1 cellular context compared by ENCODE assay signal in the genomic region with DNA sequence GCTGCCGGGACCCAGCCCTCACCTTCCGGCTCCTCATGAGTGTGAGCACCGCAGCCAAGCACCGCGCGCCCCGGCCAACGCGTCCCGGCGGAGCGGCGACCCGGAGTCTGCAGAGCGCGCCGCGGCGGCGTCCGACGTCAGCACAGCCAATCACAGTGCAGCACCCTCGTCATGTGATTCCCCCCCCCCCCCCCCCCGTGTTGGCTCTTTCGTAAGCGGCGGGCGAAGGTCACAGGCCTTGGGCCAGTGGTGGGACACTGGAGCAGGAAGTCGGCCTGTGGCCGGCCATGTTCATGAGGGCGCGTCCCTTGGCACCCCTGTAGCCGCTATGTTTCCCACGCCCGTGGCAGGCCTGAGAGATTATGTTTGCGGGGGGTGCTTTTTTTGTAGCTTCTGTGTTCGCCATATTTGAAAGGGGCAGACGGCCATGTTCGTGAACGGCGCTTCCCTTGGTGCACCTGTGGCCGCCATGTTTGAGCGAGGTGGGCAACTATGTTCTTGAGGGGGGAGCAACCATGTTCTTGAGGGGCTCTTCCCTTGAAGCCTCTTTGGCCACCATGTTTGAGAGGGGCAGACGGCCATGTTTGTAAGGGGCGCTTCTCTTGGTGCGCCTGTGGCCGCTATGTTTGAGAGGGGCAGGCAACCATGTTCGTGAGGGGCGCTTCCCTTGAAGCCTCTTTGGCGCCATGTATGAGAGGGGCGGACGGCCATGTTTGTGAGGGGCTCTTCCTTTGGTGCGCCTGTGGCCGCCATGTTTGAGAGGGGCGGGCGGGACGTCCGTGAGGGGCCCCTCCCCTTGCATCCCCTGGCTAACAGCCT.
TF ChIP-seq lines count a peak whose summit lies in the region.

A gene (minus strand): TSS at position 123 of the 819 bp plus-strand sequence. CDS start 86 bp downstream, at position 37.

TF ChIP-seq in K562, 482 proteins besides CTCF, POLR2A, EP300 and RAD21 (continued from another document and continues in another):
- TF ChIP-seq, protein P1, sequence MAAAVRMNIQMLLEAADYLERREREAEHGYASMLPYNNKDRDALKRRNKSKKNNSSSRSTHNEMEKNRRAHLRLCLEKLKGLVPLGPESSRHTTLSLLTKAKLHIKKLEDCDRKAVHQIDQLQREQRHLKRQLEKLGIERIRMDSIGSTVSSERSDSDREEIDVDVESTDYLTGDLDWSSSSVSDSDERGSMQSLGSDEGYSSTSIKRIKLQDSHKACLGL (CRISPR knock-in tag; IDR thresholded peaks at IDR 0.05; ENCODE audit: borderline replicate concordance, poor library complexity, severe bottlenecking): peak; percentile 43
- TF ChIP-seq SAFB (IDR thresholded peaks at IDR 0.05; ENCODE audit: borderline replicate concordance, low read depth, low read length) (0 out of 2 replicates have a peak, but pooled peaks have one; percentile 57), CBFA2T3 (IDR thresholded peaks at IDR 0.05) (no peak), GTF2A2 (tag; IDR thresholded peaks at IDR 0.05) (no peak), PTBP1 (IDR thresholded peaks at IDR 0.05; ENCODE audit: low read depth, low read length) (no peak), BACH1 (tag; IDR thresholded peaks at IDR 0.05) (peak; percentile 92), FUS (optimal IDR thresholded peaks at IDR 0.05; ENCODE audit: low read depth, low read length) (peak; percentile 78), FOXA3 (CRISPR knock-in tag; conservative IDR thresholded peaks at IDR 0.05 in 1 of 2, IDR thresholded peaks at IDR 0.05 in 1 of 2) (peak in 1 of 2 experiments; percentile 19; a peak in 1 of 4 replicates), BCL6 (CRISPR knock-in tag; IDR thresholded peaks at IDR 0.05) (peak; percentile 76; the same call in 1 of the 2 replicates), CEBPB (tag; IDR thresholded peaks at IDR 0.05) (peak; percentile 98), ZNF143 (CRISPR knock-in tag; IDR thresholded peaks at IDR 0.05) (peak; percentile 62), DMBX1 (CRISPR knock-in tag; IDR thresholded peaks at IDR 0.05; ENCODE audit: borderline replicate concordance) (peak; percentile 96), FOXJ3 (CRISPR knock-in tag; IDR thresholded peaks at IDR 0.05) (no peak), TAL1 (IDR thresholded peaks at IDR 0.05) (no peak), RNF2 (IDR thresholded peaks at IDR 0.05) (no peak; the same call in 1 of the 2 replicates), SOX6 (IDR thresholded peaks at IDR 0.05) (peak; percentile 15; the same call in 1 of the 2 replicates), POLR2H (tag; IDR thresholded peaks at IDR 0.05; ENCODE audit: low read depth) (peak; percentile 79), FOS (IDR thresholded peaks at IDR 0.05; ENCODE audit: extremely low read depth, insufficient read length) (peak; percentile 45), U2AF2 (optimal IDR thresholded peaks at IDR 0.05; ENCODE audit: low read depth, low read length) (no peak), TOE1 (IDR thresholded peaks at IDR 0.05; ENCODE audit: borderline replicate concordance) (peak; percentile 83; the same call in 1 of the 2 replicates), TOE1 (CRISPR knock-in tag; IDR thresholded peaks at IDR 0.05; ENCODE audit: borderline replicate concordance, low read depth) (no peak), HDAC8 (tag; IDR thresholded peaks at IDR 0.05) (peak; percentile 92), POLR2G (IDR thresholded peaks at IDR 0.05; ENCODE audit: low read depth, low read length) (peak; percentile 93), NBN (IDR thresholded peaks at IDR 0.05; ENCODE audit: low read depth) (no peak), ZNF174 (CRISPR knock-in tag; IDR thresholded peaks at IDR 0.05) (no peak), DIDO1 (tag; IDR thresholded peaks at IDR 0.05; ENCODE audit: low read depth) (peak; percentile 87), LEF1 (IDR thresholded peaks at IDR 0.05) (no peak), BRD9 (IDR thresholded peaks at IDR 0.05; ENCODE audit: low read depth, partially characterized antibody) (peak; percentile 67), FOXJ2 (tag; IDR thresholded peaks at IDR 0.05) (peak; percentile 94), ZNF347 (CRISPR knock-in tag; IDR thresholded peaks at IDR 0.05; ENCODE audit: low read depth) (no peak), RAD51 (IDR thresholded peaks at IDR 0.05; ENCODE audit: borderline replicate concordance, low read depth) (peak; percentile 85), CBFA2T2 (conservative IDR thresholded peaks at IDR 0.05) (peak; percentile 16), CREB1 (IDR thresholded peaks at IDR 0.05) (peak; percentile 83), CREB1 (CRISPR knock-in tag; IDR thresholded peaks at IDR 0.05) (peak; percentile 75; the same call in 1 of the 2 replicates), GABPB1 (CRISPR knock-in tag; IDR thresholded peaks at IDR 0.05) (peak; percentile 74), PHF20 (IDR thresholded peaks at IDR 0.05; ENCODE audit: partially characterized antibody) (peak; percentile 64), TCF3 (CRISPR knock-in tag; IDR thresholded peaks at IDR 0.05) (no peak; the same call in 1 of the 2 replicates)
- TF ChIP-seq, protein P2, sequence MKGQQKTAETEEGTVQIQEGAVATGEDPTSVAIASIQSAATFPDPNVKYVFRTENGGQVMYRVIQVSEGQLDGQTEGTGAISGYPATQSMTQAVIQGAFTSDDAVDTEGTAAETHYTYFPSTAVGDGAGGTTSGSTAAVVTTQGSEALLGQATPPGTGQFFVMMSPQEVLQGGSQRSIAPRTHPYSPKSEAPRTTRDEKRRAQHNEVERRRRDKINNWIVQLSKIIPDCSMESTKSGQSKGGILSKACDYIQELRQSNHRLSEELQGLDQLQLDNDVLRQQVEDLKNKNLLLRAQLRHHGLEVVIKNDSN (CRISPR knock-in tag; IDR thresholded peaks at IDR 0.05): peak; percentile 93
- TF ChIP-seq, protein P3, sequence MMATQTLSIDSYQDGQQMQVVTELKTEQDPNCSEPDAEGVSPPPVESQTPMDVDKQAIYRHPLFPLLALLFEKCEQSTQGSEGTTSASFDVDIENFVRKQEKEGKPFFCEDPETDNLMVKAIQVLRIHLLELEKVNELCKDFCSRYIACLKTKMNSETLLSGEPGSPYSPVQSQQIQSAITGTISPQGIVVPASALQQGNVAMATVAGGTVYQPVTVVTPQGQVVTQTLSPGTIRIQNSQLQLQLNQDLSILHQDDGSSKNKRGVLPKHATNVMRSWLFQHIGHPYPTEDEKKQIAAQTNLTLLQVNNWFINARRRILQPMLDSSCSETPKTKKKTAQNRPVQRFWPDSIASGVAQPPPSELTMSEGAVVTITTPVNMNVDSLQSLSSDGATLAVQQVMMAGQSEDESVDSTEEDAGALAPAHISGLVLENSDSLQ (IDR thresholded peaks at IDR 0.05): 0 out of 2 replicates have a peak, but pooled peaks have one; percentile 3
- TF ChIP-seq, protein P4, sequence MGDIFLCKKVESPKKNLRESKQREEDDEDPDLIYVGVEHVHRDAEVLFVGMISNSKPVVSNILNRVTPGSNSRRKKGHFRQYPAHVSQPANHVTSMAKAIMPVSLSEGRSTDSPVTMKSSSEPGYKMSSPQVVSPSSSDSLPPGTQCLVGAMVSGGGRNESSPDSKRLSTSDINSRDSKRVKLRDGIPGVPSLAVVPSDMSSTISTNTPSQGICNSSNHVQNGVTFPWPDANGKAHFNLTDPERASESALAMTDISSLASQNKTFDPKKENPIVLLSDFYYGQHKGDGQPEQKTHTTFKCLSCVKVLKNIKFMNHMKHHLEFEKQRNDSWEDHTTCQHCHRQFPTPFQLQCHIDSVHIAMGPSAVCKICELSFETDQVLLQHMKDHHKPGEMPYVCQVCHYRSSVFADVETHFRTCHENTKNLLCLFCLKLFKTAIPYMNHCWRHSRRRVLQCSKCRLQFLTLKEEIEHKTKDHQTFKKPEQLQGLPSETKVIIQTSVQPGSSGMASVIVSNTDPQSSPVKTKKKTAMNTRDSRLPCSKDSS (IDR thresholded peaks at IDR 0.05; ENCODE audit: low read depth, partially characterized antibody): no peak
- TF ChIP-seq, protein P5, sequence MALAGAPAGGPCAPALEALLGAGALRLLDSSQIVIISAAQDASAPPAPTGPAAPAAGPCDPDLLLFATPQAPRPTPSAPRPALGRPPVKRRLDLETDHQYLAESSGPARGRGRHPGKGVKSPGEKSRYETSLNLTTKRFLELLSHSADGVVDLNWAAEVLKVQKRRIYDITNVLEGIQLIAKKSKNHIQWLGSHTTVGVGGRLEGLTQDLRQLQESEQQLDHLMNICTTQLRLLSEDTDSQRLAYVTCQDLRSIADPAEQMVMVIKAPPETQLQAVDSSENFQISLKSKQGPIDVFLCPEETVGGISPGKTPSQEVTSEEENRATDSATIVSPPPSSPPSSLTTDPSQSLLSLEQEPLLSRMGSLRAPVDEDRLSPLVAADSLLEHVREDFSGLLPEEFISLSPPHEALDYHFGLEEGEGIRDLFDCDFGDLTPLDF (CRISPR knock-in tag; IDR thresholded peaks at IDR 0.05): peak; percentile 42
- TF ChIP-seq, protein P6, sequence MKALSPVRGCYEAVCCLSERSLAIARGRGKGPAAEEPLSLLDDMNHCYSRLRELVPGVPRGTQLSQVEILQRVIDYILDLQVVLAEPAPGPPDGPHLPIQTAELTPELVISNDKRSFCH (CRISPR knock-in tag; IDR thresholded peaks at IDR 0.05): no peak
- TF ChIP-seq, protein P6 (tag; IDR thresholded peaks at IDR 0.05): peak; percentile 97
- TF ChIP-seq, protein P7, sequence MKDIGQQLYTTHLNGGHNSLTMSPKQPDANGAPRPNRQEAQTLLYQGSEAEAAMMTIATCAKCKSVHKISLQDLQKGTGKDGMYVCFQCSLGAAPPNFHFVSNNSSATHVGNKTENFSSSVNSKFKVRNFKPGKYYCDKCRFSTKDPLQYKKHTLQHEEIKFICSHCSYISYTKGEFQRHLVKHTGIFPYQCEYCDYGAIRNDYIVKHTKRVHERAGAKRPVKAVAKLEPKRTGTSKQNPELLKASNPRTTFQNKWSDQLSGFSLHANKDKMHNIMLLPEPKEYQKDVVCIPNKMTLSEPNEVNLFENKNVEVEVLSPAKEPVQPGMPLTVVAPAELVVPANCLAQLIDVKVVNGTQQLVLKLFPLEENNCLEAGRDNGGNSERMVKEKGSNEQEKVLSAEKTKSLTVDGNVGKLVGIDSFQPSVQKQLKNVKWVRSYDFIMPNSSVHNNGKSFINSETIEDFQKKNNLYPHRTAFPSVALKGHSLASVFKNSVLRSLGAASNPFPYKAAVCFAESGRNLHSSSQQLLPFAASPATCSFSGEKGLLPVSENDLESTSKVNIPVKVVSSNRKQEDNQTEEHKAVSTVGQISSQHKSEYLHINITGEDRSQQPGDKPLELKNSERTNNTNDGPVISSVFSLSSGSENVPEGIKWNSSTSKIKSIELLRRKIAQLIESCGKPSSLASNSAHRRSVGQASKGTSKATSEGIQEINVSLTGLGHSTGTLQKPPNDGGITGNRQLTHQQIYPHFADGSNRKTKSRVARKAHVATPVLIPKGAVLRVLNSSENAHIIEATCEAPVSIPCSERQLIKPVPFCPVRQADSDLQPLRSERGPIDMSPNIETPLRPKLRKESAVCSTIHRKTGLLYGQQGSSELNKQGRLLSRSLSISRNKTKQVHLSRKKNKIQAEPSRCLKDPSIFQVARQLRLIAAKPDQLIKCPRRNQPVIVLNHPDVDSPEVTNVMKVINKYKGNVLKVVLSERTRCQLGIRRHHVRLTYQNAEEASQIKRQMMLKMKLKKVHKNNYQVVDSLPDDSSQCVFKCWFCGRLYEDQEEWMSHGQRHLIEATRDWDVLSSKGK (CRISPR knock-in tag; IDR thresholded peaks at IDR 0.05): no peak
- TF ChIP-seq, protein P8, sequence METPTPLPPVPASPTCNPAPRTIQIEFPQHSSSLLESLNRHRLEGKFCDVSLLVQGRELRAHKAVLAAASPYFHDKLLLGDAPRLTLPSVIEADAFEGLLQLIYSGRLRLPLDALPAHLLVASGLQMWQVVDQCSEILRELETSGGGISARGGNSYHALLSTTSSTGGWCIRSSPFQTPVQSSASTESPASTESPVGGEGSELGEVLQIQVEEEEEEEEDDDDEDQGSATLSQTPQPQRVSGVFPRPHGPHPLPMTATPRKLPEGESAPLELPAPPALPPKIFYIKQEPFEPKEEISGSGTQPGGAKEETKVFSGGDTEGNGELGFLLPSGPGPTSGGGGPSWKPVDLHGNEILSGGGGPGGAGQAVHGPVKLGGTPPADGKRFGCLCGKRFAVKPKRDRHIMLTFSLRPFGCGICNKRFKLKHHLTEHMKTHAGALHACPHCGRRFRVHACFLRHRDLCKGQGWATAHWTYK (CRISPR knock-in tag; IDR thresholded peaks at IDR 0.05): peak; percentile 77; the same call in 1 of the 2 replicates
- TF ChIP-seq, protein P9, sequence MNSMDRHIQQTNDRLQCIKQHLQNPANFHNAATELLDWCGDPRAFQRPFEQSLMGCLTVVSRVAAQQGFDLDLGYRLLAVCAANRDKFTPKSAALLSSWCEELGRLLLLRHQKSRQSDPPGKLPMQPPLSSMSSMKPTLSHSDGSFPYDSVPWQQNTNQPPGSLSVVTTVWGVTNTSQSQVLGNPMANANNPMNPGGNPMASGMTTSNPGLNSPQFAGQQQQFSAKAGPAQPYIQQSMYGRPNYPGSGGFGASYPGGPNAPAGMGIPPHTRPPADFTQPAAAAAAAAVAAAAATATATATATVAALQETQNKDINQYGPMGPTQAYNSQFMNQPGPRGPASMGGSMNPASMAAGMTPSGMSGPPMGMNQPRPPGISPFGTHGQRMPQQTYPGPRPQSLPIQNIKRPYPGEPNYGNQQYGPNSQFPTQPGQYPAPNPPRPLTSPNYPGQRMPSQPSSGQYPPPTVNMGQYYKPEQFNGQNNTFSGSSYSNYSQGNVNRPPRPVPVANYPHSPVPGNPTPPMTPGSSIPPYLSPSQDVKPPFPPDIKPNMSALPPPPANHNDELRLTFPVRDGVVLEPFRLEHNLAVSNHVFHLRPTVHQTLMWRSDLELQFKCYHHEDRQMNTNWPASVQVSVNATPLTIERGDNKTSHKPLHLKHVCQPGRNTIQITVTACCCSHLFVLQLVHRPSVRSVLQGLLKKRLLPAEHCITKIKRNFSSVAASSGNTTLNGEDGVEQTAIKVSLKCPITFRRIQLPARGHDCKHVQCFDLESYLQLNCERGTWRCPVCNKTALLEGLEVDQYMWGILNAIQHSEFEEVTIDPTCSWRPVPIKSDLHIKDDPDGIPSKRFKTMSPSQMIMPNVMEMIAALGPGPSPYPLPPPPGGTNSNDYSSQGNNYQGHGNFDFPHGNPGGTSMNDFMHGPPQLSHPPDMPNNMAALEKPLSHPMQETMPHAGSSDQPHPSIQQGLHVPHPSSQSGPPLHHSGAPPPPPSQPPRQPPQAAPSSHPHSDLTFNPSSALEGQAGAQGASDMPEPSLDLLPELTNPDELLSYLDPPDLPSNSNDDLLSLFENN (IDR thresholded peaks at IDR 0.05; ENCODE audit: low read depth in 2 of 2, low read length in 2 of 2): peak in 1 of 2 experiments; percentile 63; a peak in 2 of 4 replicates
